Comparison of ENCODE assay signal across 2 cellular contexts in the genomic region with DNA sequence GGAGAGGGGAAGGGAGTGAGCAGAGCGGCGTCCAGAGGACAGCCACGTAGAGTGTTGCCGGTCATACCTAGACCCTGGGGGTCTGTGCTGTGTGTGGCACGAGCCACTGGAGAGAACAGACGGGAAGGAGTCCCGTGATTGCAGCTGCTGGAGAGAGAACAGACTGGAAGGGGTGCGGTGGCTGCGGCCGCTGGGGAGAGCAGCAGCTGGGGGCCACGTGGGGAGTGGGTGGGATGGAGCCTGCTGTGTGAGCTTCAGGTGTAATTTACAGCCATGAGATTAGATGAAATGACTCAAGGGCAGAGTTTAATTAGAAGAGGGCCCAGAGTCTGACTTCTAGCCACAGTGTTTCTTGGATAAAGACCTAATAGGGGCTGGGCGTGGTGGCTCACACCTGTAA. TPM values are rescaled to one million over a fixed set of nuclear protein-coding genes. Genes with fewer than 3 reads are reported as not detected.
"Had no signal": no experiment of that assay in that cellular context is flagged by ENCODE, and none has a peak within 500 bp of the region (broad histone marks: within the 10 kb centered on the region; RNA-seq: fewer than 3 reads in every experiment).

No MANE protein-coding gene starts in this region.

RNA-seq across cellular contexts. Expression of a gene that starts 4.6 kb away (rescaled TPM):
- total RNA-seq: GM23248, HFFc6 had no signal
- polyA plus RNA-seq: GM23248 had no signal
